In the genomic region with DNA sequence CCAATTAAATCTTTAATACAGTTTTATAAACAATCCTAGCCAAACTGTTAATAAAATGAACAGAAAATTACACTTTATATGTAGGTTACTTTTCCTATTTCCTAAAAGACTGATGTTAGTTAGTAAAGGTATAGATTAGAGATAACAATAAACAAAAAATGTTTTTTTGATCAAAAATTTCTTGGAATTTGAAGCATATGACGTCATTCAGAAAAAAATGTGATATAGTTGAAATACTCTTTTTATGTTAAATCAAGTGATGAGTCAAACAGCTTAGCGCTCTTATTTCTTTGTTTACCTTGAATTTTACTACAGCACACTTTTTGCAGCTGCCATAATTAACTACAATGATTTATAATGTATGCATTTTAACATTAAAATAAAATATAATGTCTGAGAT, we compare ENCODE assay signal across 2 cellular contexts.
A peak's percentile ranks its signal among the peaks of the same experiment; 100 is the strongest.
TF ChIP-seq lines count a peak whose summit lies in the region.

No MANE protein-coding gene starts in this region.

TF ChIP-seq in HepG2, 621 proteins besides CTCF, POLR2A, EP300 and RAD21 (continued from another document):
- TF ChIP-seq, protein P1, sequence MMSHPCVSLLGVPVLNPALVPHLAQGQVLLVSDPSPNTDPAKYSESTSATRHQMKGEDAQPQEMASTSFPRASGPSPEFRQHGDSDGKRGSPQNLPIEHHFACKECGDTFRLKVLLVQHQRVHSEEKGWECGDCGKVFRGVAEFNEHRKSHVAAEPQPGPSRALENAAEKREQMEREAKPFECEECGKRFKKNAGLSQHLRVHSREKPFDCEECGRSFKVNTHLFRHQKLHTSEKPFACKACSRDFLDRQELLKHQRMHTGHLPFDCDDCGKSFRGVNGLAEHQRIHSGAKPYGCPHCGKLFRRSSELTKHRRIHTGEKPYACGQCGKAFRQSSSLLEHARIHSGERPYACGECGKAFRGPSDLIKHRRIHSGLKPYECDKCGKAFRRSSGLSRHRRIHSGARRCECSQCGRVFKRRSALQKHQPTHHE (CRISPR knock-in tag; IDR thresholded peaks at IDR 0.05; ENCODE audit: borderline replicate concordance), result no peak
- no peak for TF ChIP-seq ZNF224 (CRISPR knock-in tag; IDR thresholded peaks at IDR 0.05)
- peak; percentile 91 for TF ChIP-seq CREB1 (IDR thresholded peaks at IDR 0.05)
- no peak for TF ChIP-seq CREB1 (CRISPR knock-in tag; IDR thresholded peaks at IDR 0.05)
- TF ChIP-seq, protein P2, sequence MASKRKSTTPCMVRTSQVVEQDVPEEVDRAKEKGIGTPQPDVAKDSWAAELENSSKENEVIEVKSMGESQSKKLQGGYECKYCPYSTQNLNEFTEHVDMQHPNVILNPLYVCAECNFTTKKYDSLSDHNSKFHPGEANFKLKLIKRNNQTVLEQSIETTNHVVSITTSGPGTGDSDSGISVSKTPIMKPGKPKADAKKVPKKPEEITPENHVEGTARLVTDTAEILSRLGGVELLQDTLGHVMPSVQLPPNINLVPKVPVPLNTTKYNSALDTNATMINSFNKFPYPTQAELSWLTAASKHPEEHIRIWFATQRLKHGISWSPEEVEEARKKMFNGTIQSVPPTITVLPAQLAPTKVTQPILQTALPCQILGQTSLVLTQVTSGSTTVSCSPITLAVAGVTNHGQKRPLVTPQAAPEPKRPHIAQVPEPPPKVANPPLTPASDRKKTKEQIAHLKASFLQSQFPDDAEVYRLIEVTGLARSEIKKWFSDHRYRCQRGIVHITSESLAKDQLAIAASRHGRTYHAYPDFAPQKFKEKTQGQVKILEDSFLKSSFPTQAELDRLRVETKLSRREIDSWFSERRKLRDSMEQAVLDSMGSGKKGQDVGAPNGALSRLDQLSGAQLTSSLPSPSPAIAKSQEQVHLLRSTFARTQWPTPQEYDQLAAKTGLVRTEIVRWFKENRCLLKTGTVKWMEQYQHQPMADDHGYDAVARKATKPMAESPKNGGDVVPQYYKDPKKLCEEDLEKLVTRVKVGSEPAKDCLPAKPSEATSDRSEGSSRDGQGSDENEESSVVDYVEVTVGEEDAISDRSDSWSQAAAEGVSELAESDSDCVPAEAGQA (IDR thresholded peaks at IDR 0.05; ENCODE audit: low read depth), result no peak
- TF ChIP-seq, protein P2 (CRISPR knock-in tag; IDR thresholded peaks at IDR 0.05; ENCODE audit: borderline replicate concordance), result no peak
- TF ChIP-seq SOX6 (IDR thresholded peaks at IDR 0.05), result no peak
- TF ChIP-seq SOX6 (CRISPR knock-in tag; IDR thresholded peaks at IDR 0.05), result no peak
- TF ChIP-seq ARHGAP35 (CRISPR knock-in tag; IDR thresholded peaks at IDR 0.05; ENCODE audit: borderline replicate concordance), result no peak
- no peak for TF ChIP-seq ZNF75D (CRISPR knock-in tag; IDR thresholded peaks at IDR 0.05; ENCODE audit: borderline replicate concordance)
- TF ChIP-seq IKZF1 (IDR thresholded peaks at IDR 0.05), result no peak

TF ChIP-seq in SK-N-SH treated with all-trans-retinoic acid at 6 μM for 48 hours, 23 proteins besides CTCF, POLR2A, EP300 and RAD21 (continued from another document):
- TF ChIP-seq, protein P3, sequence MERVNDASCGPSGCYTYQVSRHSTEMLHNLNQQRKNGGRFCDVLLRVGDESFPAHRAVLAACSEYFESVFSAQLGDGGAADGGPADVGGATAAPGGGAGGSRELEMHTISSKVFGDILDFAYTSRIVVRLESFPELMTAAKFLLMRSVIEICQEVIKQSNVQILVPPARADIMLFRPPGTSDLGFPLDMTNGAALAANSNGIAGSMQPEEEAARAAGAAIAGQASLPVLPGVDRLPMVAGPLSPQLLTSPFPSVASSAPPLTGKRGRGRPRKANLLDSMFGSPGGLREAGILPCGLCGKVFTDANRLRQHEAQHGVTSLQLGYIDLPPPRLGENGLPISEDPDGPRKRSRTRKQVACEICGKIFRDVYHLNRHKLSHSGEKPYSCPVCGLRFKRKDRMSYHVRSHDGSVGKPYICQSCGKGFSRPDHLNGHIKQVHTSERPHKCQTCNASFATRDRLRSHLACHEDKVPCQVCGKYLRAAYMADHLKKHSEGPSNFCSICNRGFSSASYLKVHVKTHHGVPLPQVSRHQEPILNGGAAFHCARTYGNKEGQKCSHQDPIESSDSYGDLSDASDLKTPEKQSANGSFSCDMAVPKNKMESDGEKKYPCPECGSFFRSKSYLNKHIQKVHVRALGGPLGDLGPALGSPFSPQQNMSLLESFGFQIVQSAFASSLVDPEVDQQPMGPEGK (CRISPR knock-in tag; IDR thresholded peaks at IDR 0.05; ENCODE audit: borderline replicate concordance), result no peak
- TF ChIP-seq SNAI2 (CRISPR knock-in tag; IDR thresholded peaks at IDR 0.05) (no peak), PPARA (CRISPR knock-in tag; IDR thresholded peaks at IDR 0.05; ENCODE audit: borderline replicate concordance) (no peak)
- TF ChIP-seq, protein P4, sequence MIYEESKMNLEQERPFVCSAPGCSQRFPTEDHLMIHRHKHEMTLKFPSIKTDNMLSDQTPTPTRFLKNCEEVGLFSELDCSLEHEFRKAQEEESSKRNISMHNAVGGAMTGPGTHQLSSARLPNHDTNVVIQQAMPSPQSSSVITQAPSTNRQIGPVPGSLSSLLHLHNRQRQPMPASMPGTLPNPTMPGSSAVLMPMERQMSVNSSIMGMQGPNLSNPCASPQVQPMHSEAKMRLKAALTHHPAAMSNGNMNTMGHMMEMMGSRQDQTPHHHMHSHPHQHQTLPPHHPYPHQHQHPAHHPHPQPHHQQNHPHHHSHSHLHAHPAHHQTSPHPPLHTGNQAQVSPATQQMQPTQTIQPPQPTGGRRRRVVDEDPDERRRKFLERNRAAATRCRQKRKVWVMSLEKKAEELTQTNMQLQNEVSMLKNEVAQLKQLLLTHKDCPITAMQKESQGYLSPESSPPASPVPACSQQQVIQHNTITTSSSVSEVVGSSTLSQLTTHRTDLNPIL (CRISPR knock-in tag; IDR thresholded peaks at IDR 0.05; ENCODE audit: low read depth), result no peak
